ENCODE assay signal across 14 cellular contexts in the genomic region with DNA sequence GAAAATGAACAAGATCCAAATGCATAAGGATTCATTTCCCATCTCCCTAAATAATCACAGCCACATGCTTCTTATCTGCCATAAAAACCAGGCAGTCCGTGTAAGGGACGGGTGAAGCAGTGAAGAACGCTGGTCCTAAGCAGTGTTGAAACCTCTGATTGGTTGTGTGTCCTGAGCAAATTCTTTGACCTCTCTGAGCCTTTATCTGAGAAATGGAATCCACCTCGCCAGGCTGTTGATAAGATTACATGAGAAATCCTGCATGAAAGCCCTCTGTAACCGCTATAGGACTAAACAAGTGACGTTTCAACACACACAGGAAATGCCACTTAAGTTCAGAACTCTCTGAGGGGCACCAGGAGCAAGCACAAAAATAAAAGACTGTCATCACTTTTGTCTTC. TPM values are rescaled to one million over a fixed set of nuclear protein-coding genes. Genes with fewer than 3 reads are reported as not detected.
DNase-seq lines count a peak whose midpoint lies in the region; ATAC-seq and TF ChIP-seq lines count a peak whose summit lies in the region.
"Had no signal": no experiment of that assay in that cellular context is flagged by ENCODE, and none has a peak within 500 bp of the region (broad histone marks: within the 10 kb centered on the region; RNA-seq: fewer than 3 reads in every experiment).

No MANE protein-coding gene starts in this region.

- intact Hi-C loops in activated B cell treated with CpG ODN at 0.5 μM for 24 hours (cut with micrococcal nuclease) = loop anchor here (10.0 kb wide), 1 partner anchor 57 kb away; no protein-coding TSS in a partner anchor

- peaks cover 29% of the 10 kb centered on the region for H3K4me1 Mint-ChIP-seq in activated B cell treated with CpG ODN at 0.5 μM for 24 hours

- POLR2A ChIA-PET in activated B cell treated with CpG ODN at 0.5 μM for 24 hours (lab: Charles Lee) = interaction anchor here (1.6 to 1.8 kb wide), 2 partner anchors 21 to 120 kb away, joined by 7 read pairs; no protein-coding TSS in a partner anchor

- peaks cover 0 to 24% (median 0%) of the 10 kb centered on the region in 11 experiments; a peak in 8 of 22 replicates for H3K9me3 ChIP-seq in BLaER1 treated with 17β-estradiol and CSF1 and Interleukin-3, amounts not matched to agents 10 nM and 100 nM (replicated peaks in 1 of 11)
- H3K9me3 ChIP-seq in mesodermal cell (ENCODE audit: control insufficient read depth, low read length) (peaks cover 5% of the 10 kb centered on the region), MG63 (0 out of 2 replicates have a peak, but pooled peaks cover 3% of the 10 kb centered on the region)
- H3K9me3 ChIP-seq: esophagus squamous epithelium, pancreas had no signal

- peaks cover 0 to 7% (median 0%) of the 10 kb centered on the region in 11 experiments; a peak in 3 of 22 replicates for H4K20me1 ChIP-seq in BLaER1 treated with 17β-estradiol and CSF1 and Interleukin-3, amounts not matched to agents 10 nM and 100 nM

- peak overlapping the region; percentile 75 to 99 (median 92) for H3K4me2 ChIP-seq in BLaER1 treated with 17β-estradiol and CSF1 and Interleukin-3, amounts not matched to agents 10 nM and 100 nM

- peak overlapping the region; percentile 11 to 59 (median 44); a peak in 17 of 20 replicates for H3K4me3 ChIP-seq in BLaER1 treated with 17β-estradiol and CSF1 and Interleukin-3, amounts not matched to agents 10 nM and 100 nM
- H3K4me3 ChIP-seq in mesodermal cell (ENCODE audit: extremely low read depth, insufficient read depth, low read length, poor library complexity, severe bottlenecking) (no peak overlapping the region), MG63 (no peak overlapping the region)
- H3K4me3 ChIP-seq: esophagus squamous epithelium, pancreas had no signal

- no peaks in the 10 kb centered on the region for H3K27me3 Mint-ChIP-seq in activated B cell treated with CpG ODN at 0.5 μM for 24 hours

- peaks cover 0 to 26% (median 5%) of the 10 kb centered on the region in 11 experiments; a peak in 10 of 22 replicates for H3K36me3 ChIP-seq in BLaER1 treated with 17β-estradiol and CSF1 and Interleukin-3, amounts not matched to agents 10 nM and 100 nM
- H3K36me3 ChIP-seq in mesodermal cell (ENCODE audit: control insufficient read depth, insufficient read depth, low read length) (no peaks in the 10 kb centered on the region), MG63 (no peaks in the 10 kb centered on the region)
- H3K36me3 ChIP-seq: esophagus squamous epithelium, pancreas had no signal

- TF ChIP-seq CTCF in activated B cell treated with CpG ODN at 0.5 μM for 24 hours (IDR thresholded peaks at IDR 0.05) = no peak

- H3K36me3 Mint-ChIP-seq in activated B cell treated with CpG ODN at 0.5 μM for 24 hours (ENCODE audit: low read depth) = no peaks in the 10 kb centered on the region
- H3K36me3 Mint-ChIP-seq: CD4-positive, alpha-beta memory T cell had no signal

- peak overlapping the region; percentile 85 to 96 (median 91) for H3K27ac ChIP-seq in BLaER1 treated with 17β-estradiol and CSF1 and Interleukin-3, amounts not matched to agents 10 nM and 100 nM
- peak overlapping the region; percentile 83 for H3K27ac ChIP-seq in mesodermal cell (ENCODE audit: low read depth, low read length, severe bottlenecking)
- H3K27ac ChIP-seq: pancreas had no signal

- H3K4me3 Mint-ChIP-seq in activated B cell treated with CpG ODN at 0.5 μM for 24 hours = peak overlapping the region; percentile 32
- H3K4me3 Mint-ChIP-seq: T-helper 1 cell treated with Interleukin-12 subunit alpha and Interleukin-12 subunit beta and Interleukin-4 antibody, amounts not matched to agents 30 μg/mL and 1 μg/mL, for 36 hours had no signal

- H3K9me3 Mint-ChIP-seq in activated B cell treated with CpG ODN at 0.5 μM for 24 hours = no peaks in the 10 kb centered on the region

- peak overlapping the region; percentile 10 for H3K27ac Mint-ChIP-seq in activated B cell treated with CpG ODN at 0.5 μM for 24 hours
- H3K27ac Mint-ChIP-seq: T-helper 1 cell treated with Interleukin-12 subunit alpha and Interleukin-12 subunit beta and Interleukin-4 antibody, amounts not matched to agents 30 μg/mL and 1 μg/mL, for 36 hours had no signal

- DNase-seq in activated B cell treated with CpG ODN at 0.5 μM for 24 hours = no peak
- no peak for DNase-seq in SHP77 treated with DMSO at 0.1 percent for 48 hours (lab: John Stamatoyannopoulos, UW)
- no peak for DNase-seq in MG63
- DNase-seq: activated CD8-positive, alpha-beta memory T cell treated with anti-CD3 and anti-CD28 coated beads, Interleukin-2, amount 50 U/mL, for 4 hours; CD4-positive, alpha-beta memory T cell; esophagus squamous epithelium; NCI-H1694; pancreas had no signal

- peak; percentile 58 for ATAC-seq in GM19395 (IDR thresholded peaks at IDR 0.05; ENCODE audit: unreplicated experiment)
- ATAC-seq in activated B cell treated with CpG ODN at 0.5 μM for 24 hours (ENCODE audit: low read depth) = peak; percentile 43
- ATAC-seq in HG03039 (IDR thresholded peaks at IDR 0.05; ENCODE audit: unreplicated experiment) = no peak
- ATAC-seq in GM18861 (IDR thresholded peaks at IDR 0.05; ENCODE audit: unreplicated experiment) = no peak

- WGBS in mesodermal cell (ENCODE audit: insufficient coverage in 2 of 2), 2 experiments = 58 to 67% methylated on average over 4 to 5 of the region's 6 CpGs

- no peaks in the 10 kb centered on the region for H3K27me3 ChIP-seq in BLaER1 treated with 17β-estradiol and CSF1 and Interleukin-3, amounts not matched to agents 10 nM and 100 nM
- H3K27me3 ChIP-seq in MG63 = peaks cover 3% of the 10 kb centered on the region; the same call in 1 of the 2 replicates
- H3K27me3 ChIP-seq: esophagus squamous epithelium, pancreas had no signal

- H3K9ac ChIP-seq in BLaER1 treated with 17β-estradiol and CSF1 and Interleukin-3, amounts not matched to agents 10 nM and 100 nM = peak overlapping the region; percentile 76 to 86 (median 80)

- H3K4me1 ChIP-seq in BLaER1 treated with 17β-estradiol and CSF1 and Interleukin-3, amounts not matched to agents 10 nM and 100 nM = peaks cover 77 to 100% (median 97%) of the 10 kb centered on the region in 10 experiments
- H3K4me1 ChIP-seq in mesodermal cell (ENCODE audit: control insufficient read depth, insufficient read depth, low read length, poor library complexity, severe bottlenecking) = peaks cover 29% of the 10 kb centered on the region
- H3K4me1 ChIP-seq: pancreas had no signal

- CTCF ChIA-PET in activated B cell treated with CpG ODN at 0.5 μM for 24 hours (lab: Charles Lee) = interaction anchor here (1.2 kb wide), 1 partner anchor 55 kb away, joined by 3 read pairs; no protein-coding TSS in a partner anchor

RNA-seq across cellular contexts. Expression of gene GAS7, which starts 26.8 kb away (rescaled TPM):
- total RNA-seq in activated B cell treated with CpG ODN at 0.5 μM for 24 hours = 39.8 and 44.2 TPM in 2 replicates
- polyA plus RNA-seq in mesodermal cell (2013, experiment 1 of 2) = 18.3 TPM
- 20.5 TPM for polyA plus RNA-seq in mesodermal cell (2013, experiment 2 of 2)
- total RNA-seq in MG63 (2014; rRNA removed; shearing (Covaris generic); ENCODE audit: low replicate concordance) = 0.91 and 8.7 TPM in 2 replicates

Comparison
In these comparisons a context has a peak if more than half of its experiments do, and no peak if none do; other contexts are left out.
1. H3K4me3 ChIP-seq: peak in BLaER1 treated with 17β-estradiol and CSF1 and Interleukin-3, amounts not matched to agents 10 nM and 100 nM (10 of 10); none in mesodermal cell (single experiment) and MG63 (single experiment).
2. ATAC-seq: peak in GM19395 (single experiment) and activated B cell treated with CpG ODN at 0.5 μM for 24 hours (single experiment); none in HG03039 (single experiment) and GM18861 (single experiment).